1 cellular context compared by ENCODE assay signal in genomic region chr16:46789499-46790414, GRCh38.
TF ChIP-seq lines count a peak whose summit lies in the region.

No MANE protein-coding gene starts in this region.

TF ChIP-seq in GM12878, 131 proteins besides CTCF, POLR2A, EP300 and RAD21 (continued from another document and continues in another):
- TF ChIP-seq, protein P1, sequence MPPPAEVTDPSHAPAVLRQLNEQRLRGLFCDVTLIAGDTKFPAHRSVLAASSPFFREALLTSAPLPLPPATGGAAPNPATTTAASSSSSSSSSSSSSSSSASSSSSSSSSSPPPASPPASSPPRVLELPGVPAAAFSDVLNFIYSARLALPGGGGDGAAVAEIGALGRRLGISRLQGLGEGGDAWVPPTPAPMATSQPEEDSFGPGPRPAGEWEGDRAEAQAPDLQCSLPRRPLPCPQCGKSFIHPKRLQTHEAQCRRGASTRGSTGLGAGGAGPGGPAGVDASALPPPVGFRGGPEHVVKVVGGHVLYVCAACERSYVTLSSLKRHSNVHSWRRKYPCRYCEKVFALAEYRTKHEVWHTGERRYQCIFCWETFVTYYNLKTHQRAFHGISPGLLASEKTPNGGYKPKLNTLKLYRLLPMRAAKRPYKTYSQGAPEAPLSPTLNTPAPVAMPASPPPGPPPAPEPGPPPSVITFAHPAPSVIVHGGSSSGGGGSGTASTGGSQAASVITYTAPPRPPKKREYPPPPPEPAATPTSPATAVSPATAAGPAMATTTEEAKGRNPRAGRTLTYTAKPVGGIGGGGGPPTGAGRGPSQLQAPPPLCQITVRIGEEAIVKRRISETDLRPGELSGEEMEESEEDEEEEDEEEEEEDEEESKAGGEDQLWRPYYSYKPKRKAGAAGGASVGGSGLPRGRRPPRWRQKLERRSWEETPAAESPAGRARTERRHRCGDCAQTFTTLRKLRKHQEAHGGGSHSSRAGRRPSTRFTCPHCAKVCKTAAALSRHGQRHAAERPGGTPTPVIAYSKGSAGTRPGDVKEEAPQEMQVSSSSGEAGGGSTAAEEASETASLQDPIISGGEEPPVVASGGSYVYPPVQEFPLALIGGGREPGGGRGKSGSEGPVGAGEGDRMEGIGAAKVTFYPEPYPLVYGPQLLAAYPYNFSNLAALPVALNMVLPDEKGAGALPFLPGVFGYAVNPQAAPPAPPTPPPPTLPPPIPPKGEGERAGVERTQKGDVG (CRISPR knock-in tag; IDR thresholded peaks at IDR 0.05): no peak
- no peak for TF ChIP-seq CREM (IDR thresholded peaks at IDR 0.05; ENCODE audit: low read depth)
- no peak for TF ChIP-seq BCL11A (IDR thresholded peaks at IDR 0.05; ENCODE audit: low read depth, low read length)
- no peak; the same call in 1 of the 2 replicates for TF ChIP-seq TARDBP (IDR thresholded peaks at IDR 0.05; ENCODE audit: borderline replicate concordance)
- no peak for TF ChIP-seq ZNF622 (IDR thresholded peaks at IDR 0.05)
- TF ChIP-seq, protein P2, sequence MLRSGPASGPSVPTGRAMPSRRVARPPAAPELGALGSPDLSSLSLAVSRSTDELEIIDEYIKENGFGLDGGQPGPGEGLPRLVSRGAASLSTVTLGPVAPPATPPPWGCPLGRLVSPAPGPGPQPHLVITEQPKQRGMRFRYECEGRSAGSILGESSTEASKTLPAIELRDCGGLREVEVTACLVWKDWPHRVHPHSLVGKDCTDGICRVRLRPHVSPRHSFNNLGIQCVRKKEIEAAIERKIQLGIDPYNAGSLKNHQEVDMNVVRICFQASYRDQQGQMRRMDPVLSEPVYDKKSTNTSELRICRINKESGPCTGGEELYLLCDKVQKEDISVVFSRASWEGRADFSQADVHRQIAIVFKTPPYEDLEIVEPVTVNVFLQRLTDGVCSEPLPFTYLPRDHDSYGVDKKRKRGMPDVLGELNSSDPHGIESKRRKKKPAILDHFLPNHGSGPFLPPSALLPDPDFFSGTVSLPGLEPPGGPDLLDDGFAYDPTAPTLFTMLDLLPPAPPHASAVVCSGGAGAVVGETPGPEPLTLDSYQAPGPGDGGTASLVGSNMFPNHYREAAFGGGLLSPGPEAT (IDR thresholded peaks at IDR 0.05; ENCODE audit: low read depth): peak; percentile 13; the same call in 1 of the 2 replicates
- TF ChIP-seq ATF7 (IDR thresholded peaks at IDR 0.05; ENCODE audit: low read depth): no peak
- no peak for TF ChIP-seq SMARCA5 (IDR thresholded peaks at IDR 0.05)
- TF ChIP-seq TCF3 (IDR thresholded peaks at IDR 0.05; ENCODE audit: borderline replicate concordance, insufficient read depth, low read depth, low read length): peak; percentile 87
- TF ChIP-seq MYB (IDR thresholded peaks at IDR 0.05; ENCODE audit: borderline replicate concordance, low read depth, low read length): no peak
- TF ChIP-seq, protein P3, sequence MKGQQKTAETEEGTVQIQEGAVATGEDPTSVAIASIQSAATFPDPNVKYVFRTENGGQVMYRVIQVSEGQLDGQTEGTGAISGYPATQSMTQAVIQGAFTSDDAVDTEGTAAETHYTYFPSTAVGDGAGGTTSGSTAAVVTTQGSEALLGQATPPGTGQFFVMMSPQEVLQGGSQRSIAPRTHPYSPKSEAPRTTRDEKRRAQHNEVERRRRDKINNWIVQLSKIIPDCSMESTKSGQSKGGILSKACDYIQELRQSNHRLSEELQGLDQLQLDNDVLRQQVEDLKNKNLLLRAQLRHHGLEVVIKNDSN (IDR thresholded peaks at IDR 0.05; ENCODE audit: borderline replicate concordance, extremely low read length, insufficient read depth, low read depth, low read length): no peak
- no peak for TF ChIP-seq NRF1 (conservative IDR thresholded peaks at IDR 0.05; ENCODE audit: low read depth, low read length)
- peak; percentile 62; the same call in 1 of the 2 replicates for TF ChIP-seq EED (IDR thresholded peaks at IDR 0.05; ENCODE audit: low read depth)
- no peak for TF ChIP-seq ZNF592 (IDR thresholded peaks at IDR 0.05)
- peak; percentile 80 for TF ChIP-seq RELA (IDR thresholded peaks at IDR 0.05; ENCODE audit: borderline replicate concordance, partially characterized antibody)
- TF ChIP-seq CREB1 (IDR thresholded peaks at IDR 0.05; ENCODE audit: low read depth): no peak
- TF ChIP-seq CBX3 (IDR thresholded peaks at IDR 0.05; ENCODE audit: borderline replicate concordance, low read depth): no peak
- TF ChIP-seq, protein P4, sequence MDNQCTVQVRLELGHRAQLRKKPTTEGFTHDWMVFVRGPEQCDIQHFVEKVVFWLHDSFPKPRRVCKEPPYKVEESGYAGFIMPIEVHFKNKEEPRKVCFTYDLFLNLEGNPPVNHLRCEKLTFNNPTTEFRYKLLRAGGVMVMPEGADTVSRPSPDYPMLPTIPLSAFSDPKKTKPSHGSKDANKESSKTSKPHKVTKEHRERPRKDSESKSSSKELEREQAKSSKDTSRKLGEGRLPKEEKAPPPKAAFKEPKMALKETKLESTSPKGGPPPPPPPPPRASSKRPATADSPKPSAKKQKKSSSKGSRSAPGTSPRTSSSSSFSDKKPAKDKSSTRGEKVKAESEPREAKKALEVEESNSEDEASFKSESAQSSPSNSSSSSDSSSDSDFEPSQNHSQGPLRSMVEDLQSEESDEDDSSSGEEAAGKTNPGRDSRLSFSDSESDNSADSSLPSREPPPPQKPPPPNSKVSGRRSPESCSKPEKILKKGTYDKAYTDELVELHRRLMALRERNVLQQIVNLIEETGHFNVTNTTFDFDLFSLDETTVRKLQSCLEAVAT (IDR thresholded peaks at IDR 0.05): no peak
- no peak; the same call in 1 of the 2 replicates for TF ChIP-seq ASH2L (IDR thresholded peaks at IDR 0.05; ENCODE audit: borderline replicate concordance, low read depth)
- TF ChIP-seq NBN (IDR thresholded peaks at IDR 0.05): 0 out of 2 replicates have a peak, but pooled peaks have one; percentile 69
- no peak for TF ChIP-seq USF2 (IDR thresholded peaks at IDR 0.05; ENCODE audit: borderline replicate concordance, low read depth, low read length)
- no peak for TF ChIP-seq NFXL1 (IDR thresholded peaks at IDR 0.05; ENCODE audit: borderline replicate concordance)
- TF ChIP-seq MTA3 (IDR thresholded peaks at IDR 0.05; ENCODE audit: borderline replicate concordance, low read length): no peak; the same call in 1 of the 2 replicates
- TF ChIP-seq SMAD1 (IDR thresholded peaks at IDR 0.05; ENCODE audit: low read depth, partially characterized antibody): no peak
- TF ChIP-seq SMAD5 (IDR thresholded peaks at IDR 0.05; ENCODE audit: low read depth): no peak
- peak; percentile 86 for TF ChIP-seq GATAD2B (conservative IDR thresholded peaks at IDR 0.05; ENCODE audit: low read depth)
- TF ChIP-seq, protein P5, sequence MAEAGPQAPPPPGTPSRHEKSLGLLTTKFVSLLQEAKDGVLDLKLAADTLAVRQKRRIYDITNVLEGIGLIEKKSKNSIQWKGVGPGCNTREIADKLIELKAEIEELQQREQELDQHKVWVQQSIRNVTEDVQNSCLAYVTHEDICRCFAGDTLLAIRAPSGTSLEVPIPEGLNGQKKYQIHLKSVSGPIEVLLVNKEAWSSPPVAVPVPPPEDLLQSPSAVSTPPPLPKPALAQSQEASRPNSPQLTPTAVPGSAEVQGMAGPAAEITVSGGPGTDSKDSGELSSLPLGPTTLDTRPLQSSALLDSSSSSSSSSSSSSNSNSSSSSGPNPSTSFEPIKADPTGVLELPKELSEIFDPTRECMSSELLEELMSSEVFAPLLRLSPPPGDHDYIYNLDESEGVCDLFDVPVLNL (IDR thresholded peaks at IDR 0.05; ENCODE audit: low read depth, low read length): no peak
- peak in 1 of 2 experiments; percentile 74; a peak in 2 of 4 replicates for TF ChIP-seq BHLHE40 (IDR thresholded peaks at IDR 0.05; ENCODE audit: borderline replicate concordance in 1 of 2, low read depth in 2 of 2, low read length in 1 of 2)
- 0 out of 4 replicates have a peak, but pooled peaks of 1 of the 2 experiments have one; percentile 8 for TF ChIP-seq IKZF2 (IDR thresholded peaks at IDR 0.05)
- no peak; the same call in 1 of the 2 replicates for TF ChIP-seq NFIC (IDR thresholded peaks at IDR 0.05; ENCODE audit: low read depth, low read length)
- no peak for TF ChIP-seq IRF5 (IDR thresholded peaks at IDR 0.05; ENCODE audit: borderline replicate concordance)
- TF ChIP-seq SUZ12 (IDR thresholded peaks at IDR 0.05; ENCODE audit: unreplicated experiment): no peak
- no peak for TF ChIP-seq RFX5 (IDR thresholded peaks at IDR 0.05; ENCODE audit: low read depth, low read length)
- TF ChIP-seq SKIL (IDR thresholded peaks at IDR 0.05; ENCODE audit: low read depth, poor library complexity, severe bottlenecking): no peak
- no peak for TF ChIP-seq STAT1 (conservative IDR thresholded peaks at IDR 0.05)
- TF ChIP-seq TAF1 (IDR thresholded peaks at IDR 0.05; ENCODE audit: borderline replicate concordance, low read depth, low read length): peak; percentile 41; the same call in 1 of the 2 replicates
- TF ChIP-seq YBX1 (IDR thresholded peaks at IDR 0.05): no peak
- no peak for TF ChIP-seq ZZZ3 (IDR thresholded peaks at IDR 0.05; ENCODE audit: control insufficient read depth, insufficient read length, low read depth)
- no peak for TF ChIP-seq SMC3 (IDR thresholded peaks at IDR 0.05; ENCODE audit: borderline replicate concordance, low read length)
- TF ChIP-seq FOS (IDR thresholded peaks at IDR 0.05; ENCODE audit: borderline replicate concordance, extremely low read depth, insufficient read length): no peak
- no peak for TF ChIP-seq HCFC1 (IDR thresholded peaks at IDR 0.05; ENCODE audit: low read length)
- TF ChIP-seq POU2F2 (IDR thresholded peaks at IDR 0.05; ENCODE audit: borderline replicate concordance, low read depth, low read length): peak; percentile 67; the same call in 2 of the 3 replicates
- no peak for TF ChIP-seq CHD1 (IDR thresholded peaks at IDR 0.05; ENCODE audit: low read depth, low read length)
- no peak for TF ChIP-seq ELK1 (IDR thresholded peaks at IDR 0.05; ENCODE audit: low read depth, low read length)
- no peak for TF ChIP-seq KDM1A (IDR thresholded peaks at IDR 0.05; ENCODE audit: borderline replicate concordance)
- TF ChIP-seq HDGF (IDR thresholded peaks at IDR 0.05): peak; percentile 87
- no peak for TF ChIP-seq SREBF1 (IDR thresholded peaks at IDR 0.05; ENCODE audit: low read length)
- TF ChIP-seq JUND (IDR thresholded peaks at IDR 0.05; ENCODE audit: low read depth, low read length): no peak
